10 cellular contexts compared by ENCODE assay signal in genomic region chr5:160175438-160176218, GRCh38. TPM values are rescaled to one million over a fixed set of nuclear protein-coding genes. Genes with fewer than 3 reads are reported as not detected.
DNase-seq lines count a peak whose midpoint lies in the region; ATAC-seq and TF ChIP-seq lines count a peak whose summit lies in the region.
"Had no signal": no experiment of that assay in that cellular context is flagged by ENCODE, and none has a peak within 500 bp of the region (broad histone marks: within the 10 kb centered on the region; RNA-seq: fewer than 3 reads in every experiment).

No MANE protein-coding gene starts in this region.

- no peak for ATAC-seq in stimulated activated memory B cell treated with anti-CD40 and anti-IgM and Interleukin-4, amounts not matched to agents 10 μg/mL and 1 μg/mL and 100 μg/mL, for 72 hours
- ATAC-seq in activated CD8-positive, alpha-beta T cell treated with anti-CD3 and anti-CD28 coated beads for 36 hours: no peak
- ATAC-seq in activated naive CD8-positive, alpha-beta T cell treated with anti-CD3 and anti-CD28 coated beads, Interleukin-2, amount 50 U/mL, for 24 hours: no peak

- H3K36me3 ChIP-seq in MG63: no peaks in the 10 kb centered on the region

- H3K36me3 Mint-ChIP-seq in stimulated activated memory B cell treated with anti-CD40 and anti-IgM and Interleukin-4, amounts not matched to agents 10 μg/mL and 1 μg/mL and 100 μg/mL, for 72 hours: no peaks in the 10 kb centered on the region
- no peaks in the 10 kb centered on the region for H3K36me3 Mint-ChIP-seq in activated CD8-positive, alpha-beta T cell treated with anti-CD3 and anti-CD28 coated beads for 36 hours (ENCODE audit: low read depth)
- H3K36me3 Mint-ChIP-seq in activated naive CD8-positive, alpha-beta T cell treated with anti-CD3 and anti-CD28 coated beads, Interleukin-2, amount 50 U/mL, for 24 hours (ENCODE audit: low read depth): no peaks in the 10 kb centered on the region
- H3K36me3 Mint-ChIP-seq: activated naive CD8-positive, alpha-beta T cell treated with anti-CD3 and anti-CD28 coated beads, Interleukin-2, amount 10 ng/mL, durations not matched to agents 7 days and 5 days had no signal

- POLR2A ChIA-PET in activated CD8-positive, alpha-beta T cell treated with anti-CD3 and anti-CD28 coated beads for 36 hours (lab: Charles Lee): no interaction called here

- CTCF ChIA-PET in activated CD8-positive, alpha-beta T cell treated with anti-CD3 and anti-CD28 coated beads for 36 hours (lab: Charles Lee): interaction anchor here (1.4 kb wide), 1 partner anchor 170 kb away, joined by 6 read pairs; no protein-coding TSS in a partner anchor

- peak; percentile 77 for DNase-seq in COR-L47 (lab: John Stamatoyannopoulos, UW)
- peak; percentile 39 for DNase-seq in NCI-H446 treated with DMSO at 0.1 percent for 48 hours (lab: John Stamatoyannopoulos, UW)
- DNase-seq in epithelial cell of esophagus (ENCODE audit: low read depth): peak; percentile 61
- peak; percentile 6 to 94 (median 77) for DNase-seq in nucleus accumbens (lab: John Stamatoyannopoulos, UW)
- no peak for DNase-seq in activated CD8-positive, alpha-beta T cell treated with anti-CD3 and anti-CD28 coated beads for 36 hours
- DNase-seq in MG63: no peak
- no peak for DNase-seq in activated naive CD8-positive, alpha-beta T cell treated with anti-CD3 and anti-CD28 coated beads, Interleukin-2, amount 50 U/mL, for 24 hours
- DNase-seq: activated naive CD8-positive, alpha-beta T cell treated with anti-CD3 and anti-CD28 coated beads, Interleukin-2, amount 10 ng/mL, durations not matched to agents 7 days and 5 days; DND-41 had no signal

- H3K4me3 Mint-ChIP-seq in stimulated activated memory B cell treated with anti-CD40 and anti-IgM and Interleukin-4, amounts not matched to agents 10 μg/mL and 1 μg/mL and 100 μg/mL, for 72 hours: no peak overlapping the region
- H3K4me3 Mint-ChIP-seq in activated CD8-positive, alpha-beta T cell treated with anti-CD3 and anti-CD28 coated beads for 36 hours: no peak overlapping the region
- no peak overlapping the region for H3K4me3 Mint-ChIP-seq in activated naive CD8-positive, alpha-beta T cell treated with anti-CD3 and anti-CD28 coated beads, Interleukin-2, amount 50 U/mL, for 24 hours
- H3K4me3 Mint-ChIP-seq: activated naive CD8-positive, alpha-beta T cell treated with anti-CD3 and anti-CD28 coated beads, Interleukin-2, amount 10 ng/mL, durations not matched to agents 7 days and 5 days had no signal

- H3K9me3 ChIP-seq in MG63: no peaks in the 10 kb centered on the region

- H3K4me3 ChIP-seq in epithelial cell of esophagus (ENCODE audit: low read length): no peak overlapping the region
- H3K4me3 ChIP-seq in MG63: no peak overlapping the region

- no peaks in the 10 kb centered on the region for H3K9me3 Mint-ChIP-seq in stimulated activated memory B cell treated with anti-CD40 and anti-IgM and Interleukin-4, amounts not matched to agents 10 μg/mL and 1 μg/mL and 100 μg/mL, for 72 hours
- no peaks in the 10 kb centered on the region for H3K9me3 Mint-ChIP-seq in activated CD8-positive, alpha-beta T cell treated with anti-CD3 and anti-CD28 coated beads for 36 hours
- H3K9me3 Mint-ChIP-seq in activated naive CD8-positive, alpha-beta T cell treated with anti-CD3 and anti-CD28 coated beads, Interleukin-2, amount 50 U/mL, for 24 hours: no peaks in the 10 kb centered on the region
- H3K9me3 Mint-ChIP-seq: activated naive CD8-positive, alpha-beta T cell treated with anti-CD3 and anti-CD28 coated beads, Interleukin-2, amount 10 ng/mL, durations not matched to agents 7 days and 5 days had no signal

- no peak overlapping the region for H3K27ac Mint-ChIP-seq in stimulated activated memory B cell treated with anti-CD40 and anti-IgM and Interleukin-4, amounts not matched to agents 10 μg/mL and 1 μg/mL and 100 μg/mL, for 72 hours
- no peak overlapping the region for H3K27ac Mint-ChIP-seq in activated CD8-positive, alpha-beta T cell treated with anti-CD3 and anti-CD28 coated beads for 36 hours
- no peak overlapping the region for H3K27ac Mint-ChIP-seq in activated naive CD8-positive, alpha-beta T cell treated with anti-CD3 and anti-CD28 coated beads, Interleukin-2, amount 50 U/mL, for 24 hours
- H3K27ac Mint-ChIP-seq: activated naive CD8-positive, alpha-beta T cell treated with anti-CD3 and anti-CD28 coated beads, Interleukin-2, amount 10 ng/mL, durations not matched to agents 7 days and 5 days had no signal

- no peak for TF ChIP-seq CTCF in epithelial cell of esophagus (IDR thresholded peaks at IDR 0.05; ENCODE audit: insufficient read depth, low read depth, low read length, missing control alignments)
- no peak for TF ChIP-seq CTCF in activated CD8-positive, alpha-beta T cell treated with anti-CD3 and anti-CD28 coated beads for 36 hours (IDR thresholded peaks at IDR 0.05)

- intact Hi-C loops in activated CD8-positive, alpha-beta T cell treated with anti-CD3 and anti-CD28 coated beads for 36 hours (cut with micrococcal nuclease): no loop called here

- H3K4me1 Mint-ChIP-seq in stimulated activated memory B cell treated with anti-CD40 and anti-IgM and Interleukin-4, amounts not matched to agents 10 μg/mL and 1 μg/mL and 100 μg/mL, for 72 hours: no peaks in the 10 kb centered on the region
- no peaks in the 10 kb centered on the region for H3K4me1 Mint-ChIP-seq in activated CD8-positive, alpha-beta T cell treated with anti-CD3 and anti-CD28 coated beads for 36 hours (ENCODE audit: low read depth)
- no peaks in the 10 kb centered on the region for H3K4me1 Mint-ChIP-seq in activated naive CD8-positive, alpha-beta T cell treated with anti-CD3 and anti-CD28 coated beads, Interleukin-2, amount 50 U/mL, for 24 hours
- H3K4me1 Mint-ChIP-seq: activated naive CD8-positive, alpha-beta T cell treated with anti-CD3 and anti-CD28 coated beads, Interleukin-2, amount 10 ng/mL, durations not matched to agents 7 days and 5 days had no signal

- H3K27me3 ChIP-seq in MG63: no peaks in the 10 kb centered on the region

- no peaks in the 10 kb centered on the region for H3K27me3 Mint-ChIP-seq in stimulated activated memory B cell treated with anti-CD40 and anti-IgM and Interleukin-4, amounts not matched to agents 10 μg/mL and 1 μg/mL and 100 μg/mL, for 72 hours
- no peaks in the 10 kb centered on the region for H3K27me3 Mint-ChIP-seq in activated CD8-positive, alpha-beta T cell treated with anti-CD3 and anti-CD28 coated beads for 36 hours
- H3K27me3 Mint-ChIP-seq in activated naive CD8-positive, alpha-beta T cell treated with anti-CD3 and anti-CD28 coated beads, Interleukin-2, amount 50 U/mL, for 24 hours: no peaks in the 10 kb centered on the region

RNA-seq across cellular contexts. Expression of gene FABP6, which starts 53.7 kb away (rescaled TPM):
- total RNA-seq in activated CD8-positive, alpha-beta T cell treated with anti-CD3 and anti-CD28 coated beads for 36 hours: not detected
- total RNA-seq in MG63 (2014; rRNA removed; shearing (Covaris generic); ENCODE audit: low replicate concordance): 2.6 and 3.9 TPM in 2 replicates
- total RNA-seq: activated naive CD8-positive, alpha-beta T cell treated with anti-CD3 and anti-CD28 coated beads, Interleukin-2, amount 10 ng/mL, durations not matched to agents 7 days and 5 days had no signal

RNA-seq across cellular contexts. Expression of gene PWWP2A, which starts 56.4 kb away (rescaled TPM):
- total RNA-seq in activated CD8-positive, alpha-beta T cell treated with anti-CD3 and anti-CD28 coated beads for 36 hours: 10 to 100 TPM; 16.0 to 17.5 TPM
- 20.4 and 27.0 TPM in 2 replicates for total RNA-seq in MG63 (2014; rRNA removed; shearing (Covaris generic); ENCODE audit: low replicate concordance)

Comparison
In these comparisons a context has a peak if more than half of its experiments do, and no peak if none do; other contexts are left out.
1. DNase-seq: peak in COR-L47 (single experiment), NCI-H446 treated with DMSO at 0.1 percent for 48 hours (single experiment), epithelial cell of esophagus (single experiment) and nucleus accumbens (56 of 56); none in activated CD8-positive, alpha-beta T cell treated with anti-CD3 and anti-CD28 coated beads for 36 hours (single experiment), MG63 (single experiment) and activated naive CD8-positive, alpha-beta T cell treated with anti-CD3 and anti-CD28 coated beads, Interleukin-2, amount 50 U/mL, for 24 hours (single experiment).